ENCODE assay signal across 8 cellular contexts in genomic region chr10:27354100-27354499, GRCh38.
A peak's percentile ranks its signal among the peaks of the same experiment; 100 is the strongest.
DNase-seq lines count a peak whose midpoint lies in the region; ATAC-seq, FAIRE-seq and TF ChIP-seq lines count a peak whose summit lies in the region.
"Not testable (repeated sequence)": the region's sequence is repeated elsewhere in the genome, so short reads cannot be mapped to it uniquely, and the experiment has no call there.

No MANE protein-coding gene starts in this region.

- peak overlapping the region; percentile 79 for H3K4me2 ChIP-seq in BLaER1
- peak overlapping the region; percentile 58; the same call in 1 of the 2 replicates for H3K4me2 ChIP-seq in OCI-LY7 (ENCODE audit: low read length)
- H3K4me2 ChIP-seq in keratinocyte (ENCODE audit: control insufficient read depth, extremely low read depth, insufficient read depth, low read depth, low read length): not testable (repeated sequence)

- peak overlapping the region; percentile 66; the same call in 1 of the 2 replicates for H3K9ac ChIP-seq in BLaER1
- not testable (repeated sequence) for H3K9ac ChIP-seq in keratinocyte (ENCODE audit: control insufficient read depth, extremely low read depth, insufficient read depth, low read length)

- POLR2A ChIA-PET in OCI-LY7 (lab: Charles Lee): interaction anchor here (0.6 kb wide), 1 partner anchor 240 kb away, joined by 4 read pairs; no protein-coding TSS in a partner anchor
- POLR2A ChIA-PET in activated naive CD8-positive, alpha-beta T cell treated with anti-CD3 and anti-CD28 coated beads, Interleukin-2, amount 10 ng/mL, durations not matched to agents 7 days and 5 days (lab: Charles Lee): not testable (repeated sequence)

- not testable (repeated sequence) for BruUV-seq in OCI-LY7 (replicated peaks; lab: Mats Ljungman, UMichigan)

- H3K27ac Mint-ChIP-seq in activated naive CD8-positive, alpha-beta T cell treated with anti-CD3 and anti-CD28 coated beads, Interleukin-2, amount 10 ng/mL, durations not matched to agents 7 days and 5 days: not testable (repeated sequence)

- peak; percentile 17 for FAIRE-seq in keratinocyte (lab: Jason Lieb, UNC)

- not testable (repeated sequence) for H3K9me1 ChIP-seq in keratinocyte (ENCODE audit: control insufficient read depth, extremely low read depth, insufficient read depth, low read length)

- not testable (repeated sequence) for H3K4me1 Mint-ChIP-seq in activated naive CD8-positive, alpha-beta T cell treated with anti-CD3 and anti-CD28 coated beads, Interleukin-2, amount 10 ng/mL, durations not matched to agents 7 days and 5 days

- dilution Hi-C loops in keratinocyte (cut with MboI; ENCODE audit: extremely low pct_ligation_motif_present, low sequenced_read_pairs): not testable (repeated sequence)

- not testable (repeated sequence) for H3K36me3 Mint-ChIP-seq in activated naive CD8-positive, alpha-beta T cell treated with anti-CD3 and anti-CD28 coated beads, Interleukin-2, amount 10 ng/mL, durations not matched to agents 7 days and 5 days

- H3K4me3 ChIP-seq in BLaER1; OCI-LY7 (ENCODE audit: low read depth, low read length, poor library complexity, severe bottlenecking); keratinocyte (ENCODE audit: control insufficient read depth in 2 of 3, extremely low read depth in 1 of 3, insufficient read depth in 2 of 3, low read depth in 1 of 3, low read length in 3 of 3): not testable (repeated sequence)

- peak overlapping the region; percentile 86; the same call in 1 of the 2 replicates for H2AFZ ChIP-seq in OCI-LY7 (ENCODE audit: low read length)
- H2AFZ ChIP-seq in keratinocyte (ENCODE audit: control insufficient read depth, low read length): not testable (repeated sequence)

- peak overlapping the region; percentile 70 for H3K27ac ChIP-seq in BLaER1
- not testable (repeated sequence) for H3K27ac ChIP-seq in OCI-LY7 (ENCODE audit: low read depth, low read length, poor library complexity, severe bottlenecking); keratinocyte (ENCODE audit: control insufficient read depth, insufficient read depth, low read length)

- not testable (repeated sequence) for H3K9me2 ChIP-seq in OCI-LY7 (ENCODE audit: insufficient read depth, low read length)

- not testable (repeated sequence) for H4K20me1 ChIP-seq in BLaER1; OCI-LY7 (ENCODE audit: insufficient read depth, low read length); keratinocyte (ENCODE audit: control insufficient read depth, extremely low read depth, insufficient read depth, low read length)

- TF ChIP-seq CTCF in OCI-LY7 (conservative IDR thresholded peaks at IDR 0.05; ENCODE audit: low read length); keratinocyte (optimal IDR thresholded peaks at IDR 0.05 in 1 of 3, IDR thresholded peaks at IDR 0.05 in 1 of 3, conservative IDR thresholded peaks at IDR 0.05 in 1 of 3; ENCODE audit: extremely low read depth in 1 of 3, insufficient read depth in 2 of 3, low read length in 3 of 3): not testable (repeated sequence)

- H3K27me3 ChIP-seq in BLaER1; keratinocyte (ENCODE audit: control insufficient read depth, extremely low read depth, insufficient read depth, low read length): not testable (repeated sequence)

- ATAC-seq in GM18867 (IDR thresholded peaks at IDR 0.05; ENCODE audit: unreplicated experiment): peak; percentile 12
- ATAC-seq in GM21381 (IDR thresholded peaks at IDR 0.05; ENCODE audit: unreplicated experiment): peak; percentile 8
- ATAC-seq in HG02763 (IDR thresholded peaks at IDR 0.05; ENCODE audit: unreplicated experiment): peak; percentile 5
- peak; percentile 20 for ATAC-seq in HG03280 (IDR thresholded peaks at IDR 0.05; ENCODE audit: unreplicated experiment)
- not testable (repeated sequence) for ATAC-seq in activated naive CD8-positive, alpha-beta T cell treated with anti-CD3 and anti-CD28 coated beads, Interleukin-2, amount 10 ng/mL, durations not matched to agents 7 days and 5 days (ENCODE audit: low read depth)

- H3K4me3 Mint-ChIP-seq in activated naive CD8-positive, alpha-beta T cell treated with anti-CD3 and anti-CD28 coated beads, Interleukin-2, amount 10 ng/mL, durations not matched to agents 7 days and 5 days: peak overlapping the region; percentile 63

- not testable (repeated sequence) for H3K36me3 ChIP-seq in BLaER1; OCI-LY7 (ENCODE audit: insufficient read depth, low read length); keratinocyte (ENCODE audit: control insufficient read depth in 2 of 2, extremely low read depth in 1 of 2, insufficient read depth in 2 of 2, low read length in 2 of 2)

- CTCF ChIA-PET in OCI-LY7 (lab: Charles Lee; ENCODE audit: unreplicated experiment): not testable (repeated sequence)

- H3K9me3 Mint-ChIP-seq in activated naive CD8-positive, alpha-beta T cell treated with anti-CD3 and anti-CD28 coated beads, Interleukin-2, amount 10 ng/mL, durations not matched to agents 7 days and 5 days: not testable (repeated sequence)

- not testable (repeated sequence) for DNase-seq in OCI-LY7 (ENCODE audit: low spot score); activated naive CD8-positive, alpha-beta T cell treated with anti-CD3 and anti-CD28 coated beads, Interleukin-2, amount 10 ng/mL, durations not matched to agents 7 days and 5 days; keratinocyte (ENCODE audit: low read depth, low spot score)

- H3K4me1 ChIP-seq in BLaER1: peaks cover 42% of the 10 kb centered on the region
- not testable (repeated sequence) for H3K4me1 ChIP-seq in OCI-LY7 (ENCODE audit: insufficient read depth, low read length, poor library complexity, severe bottlenecking); keratinocyte (ENCODE audit: control insufficient read depth, extremely low read depth, insufficient read depth, low read length)

- H3K9me3 ChIP-seq in BLaER1; OCI-LY7 (ENCODE audit: low read length); keratinocyte (ENCODE audit: control insufficient read depth, low read depth, low read length): not testable (repeated sequence)

- intact Hi-C loops in OCI-LY7 (cut with micrococcal nuclease; ENCODE audit: unreplicated experiment): not testable (repeated sequence)

- H3K79me2 ChIP-seq in OCI-LY7 (ENCODE audit: insufficient read depth, low read depth, low read length); keratinocyte (ENCODE audit: control insufficient read depth, insufficient read depth, low read length): not testable (repeated sequence)

- peaks cover 11% of the 10 kb centered on the region for H3K27me3 Mint-ChIP-seq in activated naive CD8-positive, alpha-beta T cell treated with anti-CD3 and anti-CD28 coated beads, Interleukin-2, amount 10 ng/mL, durations not matched to agents 7 days and 5 days
